In the genomic region with DNA sequence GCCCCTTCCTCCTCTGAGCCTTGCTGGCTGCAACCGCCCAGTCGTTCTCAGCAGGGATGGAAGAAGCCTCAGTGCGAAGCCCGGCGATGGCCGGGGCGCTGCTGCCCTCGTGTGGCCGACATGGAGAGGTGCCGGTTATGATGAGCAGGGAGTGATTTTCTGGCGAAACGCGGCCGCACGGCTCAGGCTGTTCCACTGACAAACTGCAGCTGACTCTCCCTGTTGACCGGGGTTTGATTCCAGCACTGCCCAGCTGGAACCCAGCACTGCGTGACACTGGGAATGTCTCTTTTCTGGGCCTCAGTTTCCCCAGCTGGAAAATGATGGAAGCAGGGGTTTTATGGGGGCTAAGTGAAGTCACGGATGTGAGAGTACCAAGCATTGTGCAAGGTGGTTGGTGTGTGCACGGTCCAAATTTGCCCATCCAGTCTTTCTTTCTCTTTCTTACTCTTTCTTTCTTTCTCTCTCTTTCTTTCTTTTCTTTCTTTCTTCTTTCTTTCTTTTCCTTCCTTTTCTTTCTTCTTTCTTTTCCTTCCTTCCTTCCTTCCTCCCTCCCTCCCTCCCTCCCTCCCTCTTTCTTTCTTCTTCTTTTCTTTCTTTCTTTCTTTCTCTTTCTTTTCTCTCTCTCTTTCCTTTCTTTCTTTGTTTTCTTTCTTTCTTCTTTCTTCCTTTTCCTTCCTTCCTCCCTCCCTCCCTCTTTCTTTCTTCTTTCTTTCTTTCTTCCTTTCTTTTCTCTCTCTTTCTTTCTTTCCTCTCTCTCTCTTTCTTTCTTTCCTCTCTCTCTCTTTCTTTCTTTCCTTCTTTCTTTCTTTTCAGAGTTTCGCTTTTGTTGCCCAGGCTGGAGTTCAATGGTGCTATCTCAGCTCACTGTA, we compare ENCODE assay signal across 8 cellular contexts. TPM values are rescaled to one million over a fixed set of nuclear protein-coding genes. Genes with fewer than 3 reads are reported as not detected.
DNase-seq lines count a peak whose midpoint lies in the region; ATAC-seq and TF ChIP-seq lines count a peak whose summit lies in the region.

No MANE protein-coding gene starts in this region.

- H3K36me3 Mint-ChIP-seq in activated T-helper 17 cell treated with anti-CD3 and anti-CD28 coated beads, Interleukin-2, amount 50 U/mL, for 72 hours (ENCODE audit: low read depth) = no peaks in the 10 kb centered on the region

- no peak overlapping the region for H3K27ac Mint-ChIP-seq in activated T-helper 17 cell treated with anti-CD3 and anti-CD28 coated beads, Interleukin-2, amount 50 U/mL, for 72 hours

- WGBS in neuronal stem cell (ENCODE audit: extremely low coverage in 2 of 2, insufficient read length in 2 of 2, insufficient replicate concordance in 1 of 2), 2 donors = no CpG with 5 or more reads among the region's 20 CpGs
- WGBS in stomach, 5 donors = 7 to 11% (median 8%) methylated on average over 18 to 20 of the region's 20 CpGs

- H3K79me1 ChIP-seq in neuronal stem cell (ENCODE audit: low read depth, low read length) = no peaks in the 10 kb centered on the region

- TF ChIP-seq POLR2A in stomach (IDR thresholded peaks at IDR 0.05) = no peak

- H3K4me2 ChIP-seq in neuronal stem cell (ENCODE audit: insufficient read depth, low read length, poor library complexity, severe bottlenecking) = no peak overlapping the region

- H3K4me3 ChIP-seq in fibroblast of the aortic adventitia (ENCODE audit: low read depth, low read length) (no peak overlapping the region), neuronal stem cell (ENCODE audit: low read length in 2 of 2) (no peak overlapping the region), stomach (no peak overlapping the region)

- H4K8ac ChIP-seq in neuronal stem cell (ENCODE audit: low read depth, low read length) = no peak overlapping the region

- H3K4ac ChIP-seq in neuronal stem cell (ENCODE audit: low read length) = no peak overlapping the region

- no peak overlapping the region for H3K23ac ChIP-seq in neuronal stem cell (ENCODE audit: low read depth, low read length, poor library complexity)

- in situ Hi-C loops in KBM-7 (cut with MboI; ENCODE audit: low pct_unique_long_range_greater_than_20kb, low sequenced_read_pairs) = no loop called here

- peak overlapping the region; percentile 88 for H3K18ac ChIP-seq in neuronal stem cell (ENCODE audit: low read length)

- H3K4me1 Mint-ChIP-seq in activated T-helper 17 cell treated with anti-CD3 and anti-CD28 coated beads, Interleukin-2, amount 50 U/mL, for 72 hours = no peaks in the 10 kb centered on the region

- no peak overlapping the region for H3K9ac ChIP-seq in neuronal stem cell (ENCODE audit: low read depth, low read length, poor library complexity)

- H2AFZ ChIP-seq in neuronal stem cell (ENCODE audit: low read length) = peak overlapping the region; percentile 68

- H2BK12ac ChIP-seq in neuronal stem cell (ENCODE audit: low read length) = no peak overlapping the region

- ATAC-seq in activated T-helper 17 cell treated with anti-CD3 and anti-CD28 coated beads, Interleukin-2, amount 50 U/mL, for 72 hours (replicated peaks) = peak; percentile 92
- no peak for ATAC-seq in GM21360 (IDR thresholded peaks at IDR 0.05; ENCODE audit: unreplicated experiment)

- H3K9me3 Mint-ChIP-seq in activated T-helper 17 cell treated with anti-CD3 and anti-CD28 coated beads, Interleukin-2, amount 50 U/mL, for 72 hours = no peaks in the 10 kb centered on the region

- H3K9me3 ChIP-seq in neuronal stem cell (replicated peaks in 1 of 2; ENCODE audit: control insufficient read depth in 2 of 2, insufficient read depth in 1 of 2, low read depth in 1 of 2, low read length in 2 of 2) (peaks cover 0 to 2% of the 10 kb centered on the region in 2 donors), stomach (no peaks in the 10 kb centered on the region)

- POLR2A ChIA-PET in RWPE1 (lab: Yijun Ruan, JAX; ENCODE audit: low non-redundant PET) = no interaction called here

- H3K27me3 Mint-ChIP-seq in activated T-helper 17 cell treated with anti-CD3 and anti-CD28 coated beads, Interleukin-2, amount 50 U/mL, for 72 hours = peaks cover 14% of the 10 kb centered on the region

- H4K91ac ChIP-seq in neuronal stem cell (ENCODE audit: low read depth, low read length, poor library complexity) = no peak overlapping the region

- no peak overlapping the region for H2BK15ac ChIP-seq in neuronal stem cell (ENCODE audit: low read length)

- H3K27me3 ChIP-seq in neuronal stem cell (ENCODE audit: control insufficient read depth in 3 of 3, insufficient read depth in 3 of 3, low read depth in 1 of 3, low read length in 3 of 3) = peaks cover 0 to 29% (median 10%) of the 10 kb centered on the region in 3 experiments
- peaks cover 0 to 27% (median 8%) of the 10 kb centered on the region in 3 donors for H3K27me3 ChIP-seq in stomach

- TF ChIP-seq CTCF in RWPE1 (conservative IDR thresholded peaks at IDR 0.05; ENCODE audit: low read depth) = peak; percentile 90
- TF ChIP-seq CTCF in fibroblast of the aortic adventitia (IDR thresholded peaks at IDR 0.05; ENCODE audit: insufficient read depth, low read length) = peak; percentile 93
- TF ChIP-seq CTCF in stomach (IDR thresholded peaks at IDR 0.05) = peak in 5 of 7 experiments; percentile 84 to 90 (median 86)

- intact Hi-C loops in stomach (cut with DNase I; ENCODE audit: low total_unique reads) = loop anchor here (10.0 kb wide), 1 partner anchor 111 kb away; no protein-coding TSS in a partner anchor

- no peak for TF ChIP-seq EP300 in stomach (IDR thresholded peaks at IDR 0.05)

- CTCF ChIA-PET in RWPE1 (lab: Yijun Ruan, JAX) = interaction anchor here (0.7 to 1.8 kb wide), 5 partner anchors 9 to 411 kb away, joined by 3 to 10 read pairs (median 4); no protein-coding TSS in a partner anchor

- H2AK5ac ChIP-seq in neuronal stem cell (ENCODE audit: low read depth, low read length) = no peak overlapping the region

- H3K4me3 Mint-ChIP-seq in activated T-helper 17 cell treated with anti-CD3 and anti-CD28 coated beads, Interleukin-2, amount 50 U/mL, for 72 hours = no peak overlapping the region

- DNase-seq in GDM1 (lab: John Stamatoyannopoulos, UW) = peak; percentile 73
- DNase-seq in KBM-7 = peak; percentile 83
- peak; percentile 71 for DNase-seq in RWPE1 (ENCODE audit: low spot score)
- peak; percentile 74 for DNase-seq in fibroblast of the aortic adventitia (ENCODE audit: low read depth)
- peak; percentile 77 for DNase-seq in neuronal stem cell (ENCODE audit: low spot score)
- DNase-seq in stomach = peak; percentile 81

- H3K27ac ChIP-seq in RWPE1 = no peak overlapping the region
- H3K27ac ChIP-seq in neuronal stem cell (replicated peaks; ENCODE audit: low read length) = no peak overlapping the region
- no peak overlapping the region for H3K27ac ChIP-seq in stomach

- peaks cover 2 to 11% of the 10 kb centered on the region in 2 donors for H3K4me1 ChIP-seq in neuronal stem cell (ENCODE audit: control insufficient read depth in 2 of 2, insufficient read depth in 1 of 2, low read depth in 1 of 2, low read length in 2 of 2)
- H3K4me1 ChIP-seq in stomach = peaks cover 0 to 17% (median 9%) of the 10 kb centered on the region in 4 donors

- no peaks in the 10 kb centered on the region for H3K36me3 ChIP-seq in neuronal stem cell (replicated peaks in 1 of 2; ENCODE audit: control insufficient read depth in 2 of 2, insufficient read depth in 2 of 2, low read length in 2 of 2)
- no peaks in the 10 kb centered on the region for H3K36me3 ChIP-seq in stomach

- no peak overlapping the region for H2BK120ac ChIP-seq in neuronal stem cell (ENCODE audit: low read depth, low read length)

- no peak overlapping the region for H3K14ac ChIP-seq in neuronal stem cell (ENCODE audit: low read length)

- no peak overlapping the region for H2BK5ac ChIP-seq in neuronal stem cell (ENCODE audit: low read length)

RNA-seq across cellular contexts. Expression of a gene that starts 25.8 kb away (rescaled TPM):
- not detected for total RNA-seq in activated T-helper 17 cell treated with anti-CD3 and anti-CD28 coated beads, Interleukin-2, amount 50 U/mL, for 72 hours
- not detected in 2 replicates for total RNA-seq in fibroblast of the aortic adventitia (ENCODE audit: low replicate concordance)
- 37.3 TPM for polyA plus RNA-seq in neuronal stem cell (2013, experiment 1 of 2)
- polyA plus RNA-seq in neuronal stem cell (2013, experiment 2 of 2) = 37.4 TPM
- total RNA-seq in stomach = 1 to 10 TPM in 1 of 5 donors, not detected in 4; 1.5 TPM
- polyA plus RNA-seq in stomach = under 1 TPM; 0.19 to 0.61 (median 0.33) TPM

RNA-seq across cellular contexts. Expression of a gene that starts 42.8 kb away (rescaled TPM):
- not detected for total RNA-seq in activated T-helper 17 cell treated with anti-CD3 and anti-CD28 coated beads, Interleukin-2, amount 50 U/mL, for 72 hours
- total RNA-seq in fibroblast of the aortic adventitia (ENCODE audit: low replicate concordance) = not detected in 2 replicates
- polyA plus RNA-seq in neuronal stem cell (2013, experiment 1 of 2) = 51.2 TPM
- 50.9 TPM for polyA plus RNA-seq in neuronal stem cell (2013, experiment 2 of 2)
- 1 to 10 TPM; 1.2 to 8.0 (median 2.3) TPM for total RNA-seq in stomach
- polyA plus RNA-seq in stomach = 1 to 10 TPM in 1 of 3 donors, under 1 TPM in 2; 0.31 to 3.0 (median 0.62) TPM
